ENCODE assay signal across 25 cellular contexts in the genomic region with DNA sequence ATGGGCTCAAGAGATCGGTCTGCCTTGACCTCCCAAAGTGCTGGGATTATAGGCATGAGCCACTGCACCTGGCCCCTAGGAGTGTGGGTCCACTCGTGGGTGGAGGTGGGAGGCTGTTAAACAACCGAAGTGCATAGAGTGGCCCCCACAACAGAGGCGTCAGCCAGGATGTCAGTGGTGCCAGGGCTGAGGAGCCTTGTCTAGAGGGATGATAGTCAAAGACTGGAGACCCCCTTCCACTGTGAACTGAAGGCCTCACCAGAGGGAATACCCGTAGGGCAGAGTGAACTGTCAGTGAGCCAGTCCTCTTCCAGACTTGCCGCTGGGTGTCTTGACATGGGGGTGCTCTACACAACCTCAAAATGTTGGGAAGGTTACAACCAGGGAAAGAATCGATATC.
"Had no signal": no experiment of that assay in that cellular context is flagged by ENCODE, and none has a peak within 500 bp of the region (broad histone marks: within the 10 kb centered on the region; RNA-seq: fewer than 3 reads in every experiment).

No MANE protein-coding gene starts in this region.

- H3K4me1 Mint-ChIP-seq: IgD-negative memory B cell had no signal

- H3K4me2 ChIP-seq: KMS-11 had no signal

- H3K27me3 ChIP-seq: SJSA1 had no signal

- H3K36me3 ChIP-seq: SJSA1 had no signal

- DNase-seq: Kasumi-1, MV-4-11, NCI-H1048, NCI-H1105 treated with DMSO at 0.1 percent for 48 hours, NCI-H1417 treated with DMSO at 0.1 percent for 48 hours, NCI-H146, NCI-H1694 treated with DMSO at 0.1 percent for 48 hours, NCI-H1930, NCI-H2081 treated with DMSO at 0.1 percent for 48 hours, NCI-H2171, NCI-H226, NCI-H446, NCI-H510A, NCI-H524 treated with DMSO at 0.1 percent for 48 hours, NCI-H69, NCI-H774, Right ventricle myocardium superior, RPMI8226, SIG-M5 had no signal

- H3K4me1 ChIP-seq: SJSA1 had no signal

- H3K9me3 Mint-ChIP-seq: IgD-negative memory B cell had no signal

- ATAC-seq: K562 had no signal

- H3K27ac ChIP-seq: HL-60, KMS-11, SJSA1, SK-N-MC had no signal

- H3K27me3 Mint-ChIP-seq: IgD-negative memory B cell had no signal

- H3K9ac ChIP-seq: KMS-11 had no signal

- H3K4me3 Mint-ChIP-seq: IgD-negative memory B cell had no signal

- H3K9me3 ChIP-seq: SJSA1 had no signal

- H3K4me3 ChIP-seq: K562, SJSA1, SK-N-MC had no signal
